ENCODE assay signal across 10 cellular contexts in the genomic region with DNA sequence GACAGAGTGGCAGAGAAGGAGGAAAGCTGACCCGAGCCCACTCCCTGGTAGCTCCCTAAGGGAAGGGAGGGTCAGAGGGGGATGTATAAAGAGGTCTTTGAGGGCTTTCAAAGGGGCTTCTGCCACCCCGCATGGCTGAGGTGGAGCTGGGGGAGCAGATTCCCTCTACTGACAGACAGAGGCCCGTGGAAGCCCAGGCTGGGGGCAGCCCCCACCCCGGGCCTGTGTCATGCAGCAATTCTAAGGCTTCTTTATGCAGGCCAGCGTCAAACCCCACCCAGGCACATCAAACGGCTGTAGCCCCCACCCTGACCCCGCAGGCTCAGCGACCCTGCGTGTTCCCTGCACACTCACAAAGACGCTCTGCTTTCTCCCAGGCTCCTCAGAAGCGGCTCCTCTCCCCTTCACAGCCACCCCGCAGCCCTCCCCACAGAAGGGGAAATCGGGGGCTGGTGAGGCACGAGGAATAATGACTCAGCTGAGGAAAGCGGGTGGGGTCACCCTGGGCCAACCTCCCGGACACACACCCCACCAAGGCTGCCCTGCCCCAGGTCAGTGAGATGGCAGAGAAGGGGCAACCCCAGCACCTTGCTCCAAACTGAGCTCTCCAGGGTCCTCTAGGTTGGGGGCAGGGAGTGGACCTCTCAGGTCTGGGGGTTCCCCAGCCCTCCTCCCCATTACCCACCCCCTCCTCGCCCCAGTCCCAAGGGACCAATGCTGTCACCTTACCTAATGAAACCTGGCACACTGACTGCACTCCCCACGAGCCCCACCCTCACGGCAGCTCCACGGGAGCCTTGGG. TPM values are rescaled to one million over a fixed set of nuclear protein-coding genes. Genes with fewer than 3 reads are reported as not detected.
DNase-seq lines count a peak whose midpoint lies in the region; ATAC-seq and TF ChIP-seq lines count a peak whose summit lies in the region.
"Had no signal": no experiment of that assay in that cellular context is flagged by ENCODE, and none has a peak within 500 bp of the region (broad histone marks: within the 10 kb centered on the region; RNA-seq: fewer than 3 reads in every experiment).

No MANE protein-coding gene starts in this region.

- H3K27me3 ChIP-seq in sigmoid colon, result peaks cover 0 to 26% (median 4%) of the 10 kb centered on the region in 3 donors

- H3K27ac Mint-ChIP-seq in stimulated activated effector memory CD8-positive, alpha-beta T cell treated with anti-CD3 and anti-CD28 coated beads, Interleukin-12 subunit alpha, Interleukin-12 subunit beta, amount 100 ng/mL, for 72 hours, result no peak overlapping the region
- H3K27ac Mint-ChIP-seq: T-helper 1 cell treated with Interleukin-12 subunit alpha and Interleukin-12 subunit beta and Interleukin-4 antibody, amounts not matched to agents 30 μg/mL and 1 μg/mL, for 36 hours had no signal

- DNase-seq in head of caudate nucleus (peak in 34 of 42 donors; percentile 23 to 81 (median 61)), NCI-H2081 (lab: John Stamatoyannopoulos, UW) (no peak), sigmoid colon (no peak)
- no peak for DNase-seq in stimulated activated effector memory CD8-positive, alpha-beta T cell treated with anti-CD3 and anti-CD28 coated beads, Interleukin-12 subunit alpha, Interleukin-12 subunit beta, amount 100 ng/mL, for 72 hours (ENCODE audit: low spot score in 2 of 2)
- DNase-seq in stimulated activated CD4-positive, alpha-beta T cell treated with anti-CD3 and anti-CD28 coated beads, Interleukin-15, amount 100 ng/mL, for 24 hours, result no peak
- DNase-seq: amniotic stem cell had no signal

- H3K4me1 ChIP-seq in sigmoid colon, result no peaks in the 10 kb centered on the region

- no peak for TF ChIP-seq CTCF in sigmoid colon (IDR thresholded peaks at IDR 0.05)

- no peaks in the 10 kb centered on the region for H3K9me3 ChIP-seq in sigmoid colon

- no peak overlapping the region for H3K27ac ChIP-seq in sigmoid colon

- H3K36me3 ChIP-seq in sigmoid colon, result no peaks in the 10 kb centered on the region

- ATAC-seq in HG03378 (IDR thresholded peaks at IDR 0.05; ENCODE audit: unreplicated experiment) (peak; percentile 37), HG02970 (IDR thresholded peaks at IDR 0.05; ENCODE audit: low FRiP score, unreplicated experiment) (no peak)
- peak; percentile 52 for ATAC-seq in stimulated activated effector memory CD8-positive, alpha-beta T cell treated with anti-CD3 and anti-CD28 coated beads, Interleukin-12 subunit alpha, Interleukin-12 subunit beta, amount 100 ng/mL, for 72 hours

- H3K4me3 Mint-ChIP-seq in stimulated activated effector memory CD8-positive, alpha-beta T cell treated with anti-CD3 and anti-CD28 coated beads, Interleukin-12 subunit alpha, Interleukin-12 subunit beta, amount 100 ng/mL, for 72 hours, result no peak overlapping the region
- H3K4me3 Mint-ChIP-seq: T-helper 1 cell treated with Interleukin-12 subunit alpha and Interleukin-12 subunit beta and Interleukin-4 antibody, amounts not matched to agents 30 μg/mL and 1 μg/mL, for 36 hours had no signal

- intact Hi-C loops in head of caudate nucleus (cut with DNase I) (no loop called here), sigmoid colon (cut with DNase I) (no loop called here)

- no peak overlapping the region for H3K4me3 ChIP-seq in sigmoid colon

- 46 to 64% methylated on average over 20 of the region's 20 CpGs for WGBS in sigmoid colon, 2 donors

- no peaks in the 10 kb centered on the region for H3K36me3 Mint-ChIP-seq in stimulated activated effector memory CD8-positive, alpha-beta T cell treated with anti-CD3 and anti-CD28 coated beads, Interleukin-12 subunit alpha, Interleukin-12 subunit beta, amount 100 ng/mL, for 72 hours

- H3K9me3 Mint-ChIP-seq in stimulated activated effector memory CD8-positive, alpha-beta T cell treated with anti-CD3 and anti-CD28 coated beads, Interleukin-12 subunit alpha, Interleukin-12 subunit beta, amount 100 ng/mL, for 72 hours, result no peaks in the 10 kb centered on the region
- H3K9me3 Mint-ChIP-seq: T-helper 1 cell treated with Interleukin-12 subunit alpha and Interleukin-12 subunit beta and Interleukin-4 antibody, amounts not matched to agents 30 μg/mL and 1 μg/mL, for 36 hours had no signal

- H3K4me1 Mint-ChIP-seq in stimulated activated effector memory CD8-positive, alpha-beta T cell treated with anti-CD3 and anti-CD28 coated beads, Interleukin-12 subunit alpha, Interleukin-12 subunit beta, amount 100 ng/mL, for 72 hours, result peaks cover 10% of the 10 kb centered on the region

- no peak for TF ChIP-seq EP300 in sigmoid colon (IDR thresholded peaks at IDR 0.05)

- TF ChIP-seq POLR2A in GM19193 (IDR thresholded peaks at IDR 0.05; ENCODE audit: extremely low read depth, insufficient read depth, insufficient read length), result peak; percentile 35
- no peak for TF ChIP-seq POLR2A in sigmoid colon (IDR thresholded peaks at IDR 0.05)

RNA-seq across cellular contexts. Expression of a gene that starts 10.8 kb away (rescaled TPM):
- total RNA-seq in sigmoid colon, result 1 to 10 TPM in 1 of 4 donors, under 1 TPM in 3; 0.68 to 2.2 (median 0.77) TPM
- 10 to 100 TPM in 1 of 3 donors, 1 to 10 TPM in 2; 2.5 to 15.2 (median 3.6) TPM for polyA plus RNA-seq in sigmoid colon

RNA-seq across cellular contexts. Expression of a gene that starts 37.7 kb away (rescaled TPM):
- total RNA-seq in sigmoid colon, result 10 to 100 TPM; 18.6 to 21.0 (median 20.1) TPM
- 10 to 100 TPM in 1 of 3 donors, 1 to 10 TPM in 2; 2.4 to 10.3 (median 3.9) TPM for polyA plus RNA-seq in sigmoid colon

Comparison
In these comparisons a context has a peak if more than half of its experiments do, and no peak if none do; other contexts are left out.
1. DNase-seq: peak in head of caudate nucleus (34 of 42); none in stimulated activated effector memory CD8-positive, alpha-beta T cell treated with anti-CD3 and anti-CD28 coated beads, Interleukin-12 subunit alpha, Interleukin-12 subunit beta, amount 100 ng/mL, for 72 hours (0 of 2), NCI-H2081 (0 of 2), sigmoid colon (single experiment) and stimulated activated CD4-positive, alpha-beta T cell treated with anti-CD3 and anti-CD28 coated beads, Interleukin-15, amount 100 ng/mL, for 24 hours (single experiment).